In the genomic region with DNA sequence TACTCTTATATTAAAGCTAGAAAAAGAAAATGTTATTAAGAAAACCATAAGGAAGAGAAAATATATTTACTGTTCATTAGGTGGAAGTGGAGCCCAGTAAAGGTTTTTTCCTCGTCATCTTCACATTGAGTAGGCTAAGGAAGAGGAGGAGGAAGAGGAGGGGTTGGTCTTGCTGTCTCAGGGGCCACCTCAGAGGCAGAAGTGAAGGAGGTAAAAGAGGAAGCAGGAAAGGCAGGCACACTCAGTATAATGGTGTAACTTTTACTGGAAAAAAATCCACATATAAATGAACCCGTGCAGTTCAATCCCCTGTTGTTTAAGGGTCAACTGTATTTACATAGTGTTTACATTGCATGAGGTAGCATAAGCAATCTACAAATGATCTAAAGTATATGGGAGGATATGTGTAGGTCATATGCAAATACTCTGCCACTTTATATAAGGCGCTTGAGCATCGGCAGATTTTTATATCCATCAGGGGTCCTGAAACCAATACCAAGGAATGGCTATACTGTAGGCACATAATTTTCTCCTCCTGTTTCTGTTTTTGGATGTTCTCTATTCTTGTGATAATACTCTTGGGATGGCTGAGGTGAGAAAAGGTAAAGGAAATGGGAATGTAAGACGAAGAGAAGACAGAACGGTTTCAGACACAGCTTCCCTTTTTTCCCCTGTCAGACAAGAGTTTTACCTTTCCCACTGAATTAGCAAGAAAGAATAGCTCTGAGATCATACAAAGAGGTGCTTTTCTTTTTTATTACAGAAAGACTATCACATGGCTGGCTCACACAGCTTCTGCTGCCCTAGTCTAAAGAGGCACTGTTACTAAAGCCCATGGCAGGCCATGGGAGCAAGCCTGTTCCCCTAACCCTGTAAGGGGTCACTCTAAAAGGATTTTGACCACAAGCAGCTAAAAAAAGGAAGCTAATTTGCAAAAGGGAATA, we compare ENCODE assay signal across 13 cellular contexts. TPM values are rescaled to one million over a fixed set of nuclear protein-coding genes. Genes with fewer than 3 reads are reported as not detected.
DNase-seq lines count a peak whose midpoint lies in the region; ATAC-seq and TF ChIP-seq lines count a peak whose summit lies in the region.
"Had no signal": no experiment of that assay in that cellular context is flagged by ENCODE, and none has a peak within 500 bp of the region (broad histone marks: within the 10 kb centered on the region; RNA-seq: fewer than 3 reads in every experiment).

No MANE protein-coding gene starts in this region.

- H3K27me3 Mint-ChIP-seq in CD14-positive monocyte (ENCODE audit: low read depth in 3 of 3) (no peaks in the 10 kb centered on the region), IgD-negative memory B cell (no peaks in the 10 kb centered on the region), memory B cell (no peaks in the 10 kb centered on the region)
- H3K27me3 Mint-ChIP-seq: activated naive CD4-positive, alpha-beta T cell treated with anti-CD3 and anti-CD28 coated beads, Interleukin-2, amount 10 ng/mL, durations not matched to agents 7 days and 5 days; effector memory CD8-positive, alpha-beta T cell had no signal

- DNase-seq in CD14-positive monocyte (ENCODE audit: low spot score) (no peak), SK-MEL-5 (ENCODE audit: low read depth, low spot score) (peak; percentile 71), memory B cell (ENCODE audit: low spot score in 2 of 2) (no peak), HuH-7.5 (ENCODE audit: low spot score) (no peak), anterior cingulate cortex (lab: John Stamatoyannopoulos, UW) (no peak)
- no peak for DNase-seq in activated CD4-positive, CD25-positive, alpha-beta regulatory T cell treated with anti-CD3 and anti-CD28 coated beads, Interleukin-2, amount 50 U/mL, for 72 hours
- DNase-seq: activated naive CD4-positive, alpha-beta T cell treated with anti-CD3 and anti-CD28 coated beads, Interleukin-2, amount 10 ng/mL, durations not matched to agents 7 days and 5 days; effector memory CD8-positive, alpha-beta T cell; foreskin keratinocyte; NCI-H1092; NCI-H226 had no signal

- in situ Hi-C loops in SK-MEL-5 (cut with HindIII; ENCODE audit: low pct_unique_long_range_greater_than_20kb, low sequenced_read_pairs) = no loop called here

- H3K4me3 Mint-ChIP-seq in CD14-positive monocyte (peak overlapping the region; percentile 28 to 75), IgD-negative memory B cell (peak overlapping the region in 3 of 4 donors; percentile 9 to 90 (median 45)), memory B cell (peak overlapping the region; percentile 73)
- H3K4me3 Mint-ChIP-seq: activated naive CD4-positive, alpha-beta T cell treated with anti-CD3 and anti-CD28 coated beads, Interleukin-2, amount 10 ng/mL, durations not matched to agents 7 days and 5 days; effector memory CD8-positive, alpha-beta T cell had no signal

- intact Hi-C loops in CD14-positive monocyte (cut with micrococcal nuclease) = loop anchor here in 1 of 2 donors (5.0 kb wide), 1 partner anchor 60 kb away; the partner anchor contains the start of gene NUDT3

- no peaks in the 10 kb centered on the region for H3K9me3 Mint-ChIP-seq in CD14-positive monocyte
- no peaks in the 10 kb centered on the region for H3K9me3 Mint-ChIP-seq in IgD-negative memory B cell
- H3K9me3 Mint-ChIP-seq in memory B cell = no peaks in the 10 kb centered on the region
- H3K9me3 Mint-ChIP-seq: activated naive CD4-positive, alpha-beta T cell treated with anti-CD3 and anti-CD28 coated beads, Interleukin-2, amount 10 ng/mL, durations not matched to agents 7 days and 5 days; effector memory CD8-positive, alpha-beta T cell had no signal

- no peak for TF ChIP-seq CTCF in CD14-positive monocyte (IDR thresholded peaks at IDR 0.05)

- peak; percentile 66 for ATAC-seq in memory B cell (ENCODE audit: low read depth)
- no peak for ATAC-seq in GM21737 (IDR thresholded peaks at IDR 0.05; ENCODE audit: unreplicated experiment)
- ATAC-seq: effector memory CD8-positive, alpha-beta T cell; foreskin keratinocyte had no signal

- H3K36me3 Mint-ChIP-seq in CD14-positive monocyte = peaks cover 23 to 39% of the 10 kb centered on the region in 2 donors
- H3K36me3 Mint-ChIP-seq in IgD-negative memory B cell = peaks cover 3% of the 10 kb centered on the region
- H3K36me3 Mint-ChIP-seq in memory B cell = peaks cover 4% of the 10 kb centered on the region

- H3K4me1 Mint-ChIP-seq in CD14-positive monocyte = peaks cover 37% of the 10 kb centered on the region
- H3K4me1 Mint-ChIP-seq in IgD-negative memory B cell = peaks cover 19 to 39% (median 38%) of the 10 kb centered on the region in 3 donors
- H3K4me1 Mint-ChIP-seq in memory B cell = peaks cover 25% of the 10 kb centered on the region

- H3K27ac Mint-ChIP-seq in CD14-positive monocyte = peak overlapping the region; percentile 74 to 92 (median 90)
- peak overlapping the region; percentile 0 to 67 (median 43) for H3K27ac Mint-ChIP-seq in IgD-negative memory B cell
- H3K27ac Mint-ChIP-seq in memory B cell = peak overlapping the region; percentile 72
- H3K27ac Mint-ChIP-seq: activated naive CD4-positive, alpha-beta T cell treated with anti-CD3 and anti-CD28 coated beads, Interleukin-2, amount 10 ng/mL, durations not matched to agents 7 days and 5 days; effector memory CD8-positive, alpha-beta T cell had no signal

RNA-seq across cellular contexts. Expression of gene NUDT3, which starts 59.9 kb away (rescaled TPM):
- polyA plus RNA-seq in CD14-positive monocyte (10 to 100 TPM in 1 of 2 donors, 1 to 10 TPM in 1; 9.3 to 10.9 TPM), IgD-negative memory B cell (11.2 TPM)
- total RNA-seq in SK-MEL-5 (2014; rRNA removed; shearing (Covaris generic)) = 32.0 and 34.6 TPM in 2 replicates
- 27.7 and 35.0 TPM in 2 replicates for polyA plus RNA-seq in SK-MEL-5 (2015; cell fraction: cytosol; rRNA removed)
- 19.6 and 22.2 TPM in 2 replicates for polyA plus RNA-seq in SK-MEL-5 (2015; cell fraction: nucleus; rRNA removed)
